Comparison of ENCODE assay signal across 18 cellular contexts in genomic region chr4:148823419-148823769, GRCh38.
DNase-seq lines count a peak whose midpoint lies in the region; ATAC-seq and TF ChIP-seq lines count a peak whose summit lies in the region.
"Had no signal": no experiment of that assay in that cellular context is flagged by ENCODE, and none has a peak within 500 bp of the region (broad histone marks: within the 10 kb centered on the region; RNA-seq: fewer than 3 reads in every experiment).

No MANE protein-coding gene starts in this region.

- H3K79me2 ChIP-seq in GM23338 (replicated peaks; ENCODE audit: insufficient read depth) = no peaks in the 10 kb centered on the region

- no peak overlapping the region for H3K27ac Mint-ChIP-seq in GM23338
- H3K27ac Mint-ChIP-seq in type B pancreatic cell = peak overlapping the region; percentile 85
- H3K27ac Mint-ChIP-seq in activated CD8-positive, alpha-beta T cell treated with anti-CD3 and anti-CD28 coated beads, Interleukin-2, amount 10 ng/mL, durations not matched to agents 7 days and 5 days = no peak overlapping the region
- H3K27ac Mint-ChIP-seq: B cell; CD4-positive, CD25-positive, alpha-beta regulatory T cell; CD8-positive, alpha-beta T cell; H9 had no signal

- peak overlapping the region; percentile 73; the same call in 1 of the 2 replicates for H2AFZ ChIP-seq in GM23338

- H3K4me3 ChIP-seq in GM23338 (no peak overlapping the region), colonic mucosa (no peak overlapping the region), mucosa of rectum (ENCODE audit: low read length in 2 of 2) (peak overlapping the region in 1 of 2 donors; percentile 16), ascending aorta (no peak overlapping the region)
- H3K4me3 ChIP-seq: BLaER1 had no signal

- H3K36me3 Mint-ChIP-seq in GM23338 (ENCODE audit: low read depth) (no peaks in the 10 kb centered on the region), type B pancreatic cell (no peaks in the 10 kb centered on the region)
- no peaks in the 10 kb centered on the region for H3K36me3 Mint-ChIP-seq in activated CD8-positive, alpha-beta T cell treated with anti-CD3 and anti-CD28 coated beads, Interleukin-2, amount 10 ng/mL, durations not matched to agents 7 days and 5 days (ENCODE audit: low read depth)
- H3K36me3 Mint-ChIP-seq: CD4-positive, CD25-positive, alpha-beta regulatory T cell; CD8-positive, alpha-beta T cell had no signal

- H3K27me3 Mint-ChIP-seq in GM23338 (ENCODE audit: insufficient read depth, low read depth, poor library complexity) (peaks cover 2% of the 10 kb centered on the region), type B pancreatic cell (no peaks in the 10 kb centered on the region)
- H3K27me3 Mint-ChIP-seq in activated CD8-positive, alpha-beta T cell treated with anti-CD3 and anti-CD28 coated beads, Interleukin-2, amount 10 ng/mL, durations not matched to agents 7 days and 5 days (ENCODE audit: low read depth) = no peaks in the 10 kb centered on the region
- H3K27me3 Mint-ChIP-seq: B cell; CD4-positive, CD25-positive, alpha-beta regulatory T cell had no signal

- intact Hi-C loops in colonic mucosa (cut with DNase I) (no loop called here), ascending aorta (cut with DNase I) (no loop called here)

- CTCF ChIA-PET in activated CD8-positive, alpha-beta T cell treated with anti-CD3 and anti-CD28 coated beads, Interleukin-2, amount 10 ng/mL, durations not matched to agents 7 days and 5 days (lab: Charles Lee) = no interaction called here

- H3K4me3 Mint-ChIP-seq in GM23338 (no peak overlapping the region), type B pancreatic cell (peak overlapping the region; percentile 19)
- H3K4me3 Mint-ChIP-seq in activated CD8-positive, alpha-beta T cell treated with anti-CD3 and anti-CD28 coated beads, Interleukin-2, amount 10 ng/mL, durations not matched to agents 7 days and 5 days = no peak overlapping the region
- H3K4me3 Mint-ChIP-seq: B cell; CD4-positive, CD25-positive, alpha-beta regulatory T cell; CD8-positive, alpha-beta T cell; H9 had no signal

- DNase-seq in GM23338 (ENCODE audit: low spot score) (no peak), colonic mucosa (no peak), type B pancreatic cell (ENCODE audit: extremely low spot score, unreplicated experiment) (no peak), ascending aorta (ENCODE audit: low spot score in 2 of 2) (no peak)
- no peak for DNase-seq in activated CD8-positive, alpha-beta T cell treated with anti-CD3 and anti-CD28 coated beads, Interleukin-2, amount 10 ng/mL, durations not matched to agents 7 days and 5 days
- DNase-seq: Caco-2; CD4-positive, CD25-positive, alpha-beta regulatory T cell; CD8-positive, alpha-beta T cell; DMS153; DND-41; H9 had no signal

- no peaks in the 10 kb centered on the region for H3K9me2 ChIP-seq in GM23338 (ENCODE audit: insufficient read depth)

- H3K9me3 ChIP-seq in colonic mucosa (no peaks in the 10 kb centered on the region), mucosa of rectum (ENCODE audit: control insufficient read depth in 2 of 2, low read length in 2 of 2) (no peaks in the 10 kb centered on the region), ascending aorta (no peaks in the 10 kb centered on the region)
- H3K9me3 ChIP-seq: BLaER1, Caco-2 had no signal

- no peak overlapping the region for H3K4me2 ChIP-seq in GM23338
- H3K4me2 ChIP-seq: BLaER1 had no signal

- H3K4me1 Mint-ChIP-seq in GM23338 = peaks cover 5% of the 10 kb centered on the region
- H3K4me1 Mint-ChIP-seq in type B pancreatic cell (ENCODE audit: unreplicated experiment) = peaks cover 15% of the 10 kb centered on the region
- no peaks in the 10 kb centered on the region for H3K4me1 Mint-ChIP-seq in activated CD8-positive, alpha-beta T cell treated with anti-CD3 and anti-CD28 coated beads, Interleukin-2, amount 10 ng/mL, durations not matched to agents 7 days and 5 days (ENCODE audit: low read depth)
- H3K4me1 Mint-ChIP-seq: B cell; CD4-positive, CD25-positive, alpha-beta regulatory T cell; H9 had no signal

- H3K9me3 Mint-ChIP-seq in GM23338 = no peaks in the 10 kb centered on the region; the same call in 2 of the 3 replicates
- H3K9me3 Mint-ChIP-seq in type B pancreatic cell = no peaks in the 10 kb centered on the region
- no peaks in the 10 kb centered on the region for H3K9me3 Mint-ChIP-seq in activated CD8-positive, alpha-beta T cell treated with anti-CD3 and anti-CD28 coated beads, Interleukin-2, amount 10 ng/mL, durations not matched to agents 7 days and 5 days (ENCODE audit: insufficient read depth)
- H3K9me3 Mint-ChIP-seq: CD8-positive, alpha-beta T cell; H9 had no signal

- TF ChIP-seq CTCF in GM23338 (conservative IDR thresholded peaks at IDR 0.05; ENCODE audit: low read depth in 2 of 2) (no peak), colonic mucosa (IDR thresholded peaks at IDR 0.05) (no peak), type B pancreatic cell (conservative IDR thresholded peaks at IDR 0.05) (no peak), ascending aorta (IDR thresholded peaks at IDR 0.05) (no peak)

- H3K27me3 ChIP-seq in GM23338 (ENCODE audit: insufficient read depth) = no peaks in the 10 kb centered on the region
- H3K27me3 ChIP-seq in colonic mucosa = no peaks in the 10 kb centered on the region
- H3K27me3 ChIP-seq in mucosa of rectum (ENCODE audit: control insufficient read depth in 2 of 2, insufficient read depth in 2 of 2, low read length in 2 of 2) = no peaks in the 10 kb centered on the region
- H3K27me3 ChIP-seq in ascending aorta = no peaks in the 10 kb centered on the region
- H3K27me3 ChIP-seq: BLaER1 had no signal

- ATAC-seq in GM23338 = no peak
- ATAC-seq in activated CD8-positive, alpha-beta T cell treated with anti-CD3 and anti-CD28 coated beads, Interleukin-2, amount 10 ng/mL, durations not matched to agents 7 days and 5 days = no peak
- no peak for ATAC-seq in HG03565 (IDR thresholded peaks at IDR 0.05; ENCODE audit: unreplicated experiment)
- ATAC-seq: CD8-positive, alpha-beta T cell; HCT116 had no signal

- H3K9ac ChIP-seq in colonic mucosa (ENCODE audit: low read depth in 2 of 2, low read length in 2 of 2) (no peak overlapping the region), mucosa of rectum (ENCODE audit: low read depth in 1 of 2, low read length in 2 of 2) (peak overlapping the region in 1 of 2 donors; percentile 39)
- H3K9ac ChIP-seq: BLaER1 had no signal

- H3K36me3 ChIP-seq in GM23338 (ENCODE audit: insufficient read depth) (no peaks in the 10 kb centered on the region), colonic mucosa (no peaks in the 10 kb centered on the region), mucosa of rectum (ENCODE audit: control insufficient read depth in 2 of 2, insufficient read depth in 2 of 2, low read length in 2 of 2) (no peaks in the 10 kb centered on the region), ascending aorta (no peaks in the 10 kb centered on the region)
- H3K36me3 ChIP-seq: BLaER1 had no signal

- H3F3A ChIP-seq in GM23338 (replicated peaks; ENCODE audit: low read depth) = no peaks in the 10 kb centered on the region

- POLR2A ChIA-PET in activated CD8-positive, alpha-beta T cell treated with anti-CD3 and anti-CD28 coated beads, Interleukin-2, amount 10 ng/mL, durations not matched to agents 7 days and 5 days (lab: Charles Lee) = no interaction called here

- no peaks in the 10 kb centered on the region for H3K4me1 ChIP-seq in GM23338 (ENCODE audit: insufficient read depth)
- no peaks in the 10 kb centered on the region for H3K4me1 ChIP-seq in colonic mucosa
- H3K4me1 ChIP-seq in mucosa of rectum (ENCODE audit: control insufficient read depth in 2 of 2, insufficient read depth in 2 of 2, low read length in 2 of 2) = peaks cover 3 to 24% of the 10 kb centered on the region in 2 donors
- no peaks in the 10 kb centered on the region for H3K4me1 ChIP-seq in ascending aorta
- H3K4me1 ChIP-seq: BLaER1 had no signal

- no peaks in the 10 kb centered on the region for H4K20me1 ChIP-seq in GM23338 (replicated peaks; ENCODE audit: insufficient read depth)
- H4K20me1 ChIP-seq: BLaER1 had no signal

- no peak overlapping the region for H3K27ac ChIP-seq in GM23338 (ENCODE audit: low read depth)
- H3K27ac ChIP-seq in colonic mucosa = peak overlapping the region; percentile 30
- peak overlapping the region; percentile 59 to 73 for H3K27ac ChIP-seq in mucosa of rectum (ENCODE audit: low read depth in 2 of 2, low read length in 2 of 2)
- no peak overlapping the region for H3K27ac ChIP-seq in ascending aorta
- H3K27ac ChIP-seq: 22Rv1, BLaER1, C4-2B had no signal

TF ChIP-seq in GM23338, 12 proteins besides CTCF, POLR2A, EP300 and RAD21 (continues in another document):
- no peak for TF ChIP-seq ETS1 (IDR thresholded peaks at IDR 0.05)
- TF ChIP-seq ZNF331 (CRISPR knock-in tag; IDR thresholded peaks at IDR 0.05; ENCODE audit: low read depth) = no peak
- no peak for TF ChIP-seq STAT1 (IDR thresholded peaks at IDR 0.05; ENCODE audit: unreplicated experiment)
- TF ChIP-seq EZH2phosphoT487 (IDR thresholded peaks at IDR 0.05; ENCODE audit: unreplicated experiment) = no peak
- no peak for TF ChIP-seq EZH2 (IDR thresholded peaks at IDR 0.05; ENCODE audit: low read depth, unreplicated experiment)
- TF ChIP-seq NANOG (IDR thresholded peaks at IDR 0.05; ENCODE audit: borderline replicate concordance) = no peak
- no peak for TF ChIP-seq CREB1 (CRISPR knock-in tag; IDR thresholded peaks at IDR 0.05; ENCODE audit: low read depth)

Comparison
In these comparisons a context has a peak if more than half of its experiments do, and no peak if none do; other contexts are left out.
1. H3K27ac ChIP-seq: peak in colonic mucosa (single experiment) and mucosa of rectum (2 of 2); none in GM23338 (single experiment) and ascending aorta (0 of 2).